19 cellular contexts compared by ENCODE assay signal in the genomic region with DNA sequence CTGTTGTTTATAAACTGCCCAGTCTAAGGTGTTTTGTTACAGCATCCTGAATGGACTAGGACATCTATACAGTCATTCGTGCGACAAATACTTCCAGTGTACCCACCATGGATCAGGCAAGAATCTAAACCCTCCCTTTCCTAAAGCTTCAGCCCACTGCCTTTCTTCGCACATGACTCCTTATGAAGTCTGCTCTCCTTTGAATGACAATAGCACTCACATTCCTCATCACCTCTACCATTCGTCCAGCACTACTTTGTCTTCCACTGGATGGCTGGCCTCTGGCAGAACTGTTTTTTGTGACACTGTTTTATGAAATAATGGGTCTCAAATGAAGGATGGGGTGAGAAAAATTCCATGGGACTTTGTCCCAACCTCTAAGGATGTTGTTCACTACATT.
A peak's percentile ranks its signal among the peaks of the same experiment; 100 is the strongest.
DNase-seq lines count a peak whose midpoint lies in the region; ATAC-seq and TF ChIP-seq lines count a peak whose summit lies in the region.
"Had no signal": no experiment of that assay in that cellular context is flagged by ENCODE, and none has a peak within 500 bp of the region (broad histone marks: within the 10 kb centered on the region; RNA-seq: fewer than 3 reads in every experiment).

No MANE protein-coding gene starts in this region.

- POLR2A ChIA-PET in WTC11 (lab: Charles Lee) = no interaction called here

- H3K27ac Mint-ChIP-seq in GM23338 (no peak overlapping the region), WTC11 (no peak overlapping the region)
- H3K27ac Mint-ChIP-seq: CD4-positive, alpha-beta T cell; CD8-positive, alpha-beta memory T cell had no signal

- ATAC-seq in GM23338 (peak; percentile 80), WTC11 (peak; percentile 66)
- ATAC-seq: A549 had no signal

- no peaks in the 10 kb centered on the region for H3K9me3 ChIP-seq in MG63
- H3K9me3 ChIP-seq: A549; BE2C; BLaER1 treated with 17β-estradiol and CSF1 and Interleukin-3, amounts not matched to agents 10 nM and 100 nM had no signal

- H3K79me2 ChIP-seq in GM23338 (replicated peaks; ENCODE audit: insufficient read depth) = no peaks in the 10 kb centered on the region

- no peaks in the 10 kb centered on the region for H4K20me1 ChIP-seq in GM23338 (replicated peaks; ENCODE audit: insufficient read depth)
- H4K20me1 ChIP-seq: BLaER1 treated with 17β-estradiol and CSF1 and Interleukin-3, amounts not matched to agents 10 nM and 100 nM had no signal

- H3K36me3 Mint-ChIP-seq in GM23338 (ENCODE audit: low read depth) (no peaks in the 10 kb centered on the region), WTC11 (0 out of 2 replicates have a peak, but pooled peaks cover 4% of the 10 kb centered on the region)
- H3K36me3 Mint-ChIP-seq: CD14-positive monocyte had no signal

- peaks cover 7% of the 10 kb centered on the region; the same call in 2 of the 3 replicates for H3K4me1 Mint-ChIP-seq in GM23338
- peaks cover 7% of the 10 kb centered on the region for H3K4me1 Mint-ChIP-seq in WTC11
- H3K4me1 Mint-ChIP-seq: CD14-positive monocyte; CD8-positive, alpha-beta memory T cell had no signal

- no peak overlapping the region for H3K27ac ChIP-seq in GM23338 (ENCODE audit: low read depth)
- H3K27ac ChIP-seq: A549; BLaER1 treated with 17β-estradiol and CSF1 and Interleukin-3, amounts not matched to agents 10 nM and 100 nM had no signal

- H3K4me3 Mint-ChIP-seq in GM23338 (no peak overlapping the region), WTC11 (no peak overlapping the region)
- H3K4me3 Mint-ChIP-seq: CD14-positive monocyte; CD4-positive, alpha-beta T cell; CD8-positive, alpha-beta memory T cell had no signal

- H3K27me3 Mint-ChIP-seq in GM23338 (ENCODE audit: insufficient read depth, low read depth, poor library complexity) (peaks cover 6% of the 10 kb centered on the region), WTC11 (ENCODE audit: low read depth) (peaks cover 67% of the 10 kb centered on the region)
- H3K27me3 Mint-ChIP-seq: CD4-positive, alpha-beta T cell; CD8-positive, alpha-beta memory T cell had no signal

- H3K4me1 ChIP-seq in GM23338 (ENCODE audit: insufficient read depth) = peaks cover 5% of the 10 kb centered on the region; the same call in 1 of the 2 replicates
- H3K4me1 ChIP-seq: A549, BE2C had no signal

- peak; percentile 52 for DNase-seq in GM23338 (ENCODE audit: low spot score)
- DNase-seq in WTC11 (ENCODE audit: low spot score) = no peak
- peak; percentile 23 for DNase-seq in iPS-NIHi11 (ENCODE audit: low spot score)
- DNase-seq in NAMALWA (ENCODE audit: low spot score) = no peak
- DNase-seq in DMS79 (lab: John Stamatoyannopoulos, UW) = no peak
- no peak for DNase-seq in MG63
- DNase-seq in activated CD4-positive, alpha-beta T cell treated with anti-CD3 and anti-CD28 coated beads, Interleukin-2, amount 50 U/mL, for 1 hour = no peak
- DNase-seq: 8988T; ACHN; AML-193; BE2C; CD4-positive, alpha-beta T cell; CD8-positive, alpha-beta memory T cell; DMS 273 treated with DMSO at 0.1 percent for 48 hours; DMS79 treated with DMSO at 0.1 percent for 48 hours; HCEC 1CT had no signal

- CTCF ChIA-PET in WTC11 (lab: Charles Lee) = no interaction called here

- no peak overlapping the region for H3K4me2 ChIP-seq in GM23338
- H3K4me2 ChIP-seq: A549; BLaER1 treated with 17β-estradiol and CSF1 and Interleukin-3, amounts not matched to agents 10 nM and 100 nM had no signal

- H3K36me3 ChIP-seq in GM23338 (ENCODE audit: insufficient read depth) = no peaks in the 10 kb centered on the region
- no peaks in the 10 kb centered on the region for H3K36me3 ChIP-seq in MG63
- H3K36me3 ChIP-seq: BE2C; BLaER1 treated with 17β-estradiol and CSF1 and Interleukin-3, amounts not matched to agents 10 nM and 100 nM had no signal

- H3K4me3 ChIP-seq in GM23338 (0 out of 2 replicates have a peak overlapping the region, but pooled peaks have one; percentile 2), MG63 (no peak overlapping the region)
- H3K4me3 ChIP-seq: A549; BLaER1 treated with 17β-estradiol and CSF1 and Interleukin-3, amounts not matched to agents 10 nM and 100 nM had no signal

- peaks cover 8% of the 10 kb centered on the region; the same call in 1 of the 2 replicates for H3K9me2 ChIP-seq in GM23338 (ENCODE audit: insufficient read depth)

- H3K27me3 ChIP-seq in GM23338 (ENCODE audit: insufficient read depth) (no peaks in the 10 kb centered on the region), MG63 (no peaks in the 10 kb centered on the region)
- H3K27me3 ChIP-seq: BE2C; BLaER1 treated with 17β-estradiol and CSF1 and Interleukin-3, amounts not matched to agents 10 nM and 100 nM had no signal

- no peaks in the 10 kb centered on the region for H3F3A ChIP-seq in GM23338 (replicated peaks; ENCODE audit: low read depth)

- TF ChIP-seq CTCF in GM23338 (conservative IDR thresholded peaks at IDR 0.05; ENCODE audit: low read depth in 2 of 2) = no peak
- TF ChIP-seq CTCF in WTC11 (IDR thresholded peaks at IDR 0.05) = no peak

- no peak overlapping the region for H2AFZ ChIP-seq in GM23338

- 0 out of 3 replicates have a peak, but pooled peaks cover 3% of the 10 kb centered on the region for H3K9me3 Mint-ChIP-seq in GM23338
- peaks cover 12% of the 10 kb centered on the region for H3K9me3 Mint-ChIP-seq in WTC11

TF ChIP-seq in WTC11, 78 proteins besides CTCF, POLR2A, EP300 and RAD21 (continues in another document):
- no peak for TF ChIP-seq HMGA2 (CRISPR knock-in tag; IDR thresholded peaks at IDR 0.05)
- TF ChIP-seq ARID4B (CRISPR knock-in tag; IDR thresholded peaks at IDR 0.05; ENCODE audit: borderline replicate concordance) = no peak
- no peak for TF ChIP-seq EMX1 (CRISPR knock-in tag; IDR thresholded peaks at IDR 0.05)
- no peak for TF ChIP-seq ATF1 (CRISPR knock-in tag; IDR thresholded peaks at IDR 0.05)
- TF ChIP-seq FOXK1 (CRISPR knock-in tag; IDR thresholded peaks at IDR 0.05) = no peak
- TF ChIP-seq ZNF219 (CRISPR knock-in tag; IDR thresholded peaks at IDR 0.05; ENCODE audit: borderline replicate concordance) = no peak
- TF ChIP-seq PRRX2 (CRISPR knock-in tag; IDR thresholded peaks at IDR 0.05) = no peak
- TF ChIP-seq NR2C2 (CRISPR knock-in tag; IDR thresholded peaks at IDR 0.05) = no peak
- TF ChIP-seq, protein P1, sequence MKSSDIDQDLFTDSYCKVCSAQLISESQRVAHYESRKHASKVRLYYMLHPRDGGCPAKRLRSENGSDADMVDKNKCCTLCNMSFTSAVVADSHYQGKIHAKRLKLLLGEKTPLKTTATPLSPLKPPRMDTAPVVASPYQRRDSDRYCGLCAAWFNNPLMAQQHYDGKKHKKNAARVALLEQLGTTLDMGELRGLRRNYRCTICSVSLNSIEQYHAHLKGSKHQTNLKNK (CRISPR knock-in tag; IDR thresholded peaks at IDR 0.05) = no peak
- no peak for TF ChIP-seq NFYB (CRISPR knock-in tag; conservative IDR thresholded peaks at IDR 0.05; ENCODE audit: low read depth)

Comparison
In these comparisons a context has a peak if more than half of its experiments do, and no peak if none do; other contexts are left out.
1. DNase-seq: peak in GM23338 (single experiment) and iPS-NIHi11 (single experiment); none in WTC11 (single experiment), NAMALWA (single experiment), DMS79 (single experiment), MG63 (single experiment) and activated CD4-positive, alpha-beta T cell treated with anti-CD3 and anti-CD28 coated beads, Interleukin-2, amount 50 U/mL, for 1 hour (single experiment).